Comparison of ENCODE assay signal across 7 cellular contexts in genomic region chr12:75657354-75657753, GRCh38.
DNase-seq lines count a peak whose midpoint lies in the region; ATAC-seq and TF ChIP-seq lines count a peak whose summit lies in the region.
"Not testable (repeated sequence)": the region's sequence is repeated elsewhere in the genome, so short reads cannot be mapped to it uniquely, and the experiment has no call there.

No MANE protein-coding gene starts in this region.

- H3K9me3 ChIP-seq in PC-3 (ENCODE audit: low read length); SK-N-SH; fibroblast of lung (ENCODE audit: control insufficient read depth, insufficient read depth, low read depth, low read length); liver (ENCODE audit: control insufficient read depth in 4 of 4, low read length in 3 of 4); trophoblast cell (ENCODE audit: insufficient read depth, low read depth, low read length): not testable (repeated sequence)

- H2AK5ac ChIP-seq in trophoblast cell (ENCODE audit: low read length), result not testable (repeated sequence)

- WGBS in SK-N-SH (ENCODE audit: low lambda C conversion rate), result 97% methylated on average over 6 of the region's 6 CpGs
- 65% methylated on average over 6 of the region's 6 CpGs for whole genome bisulfite sequencing in liver
- no CpG with 5 or more reads among the region's 6 CpGs for WGBS in trophoblast cell (ENCODE audit: extremely low coverage, insufficient coverage, insufficient read length)

- H3K36me3 ChIP-seq in PC-3 (ENCODE audit: low read depth, low read length); SK-N-SH (replicated peaks in 1 of 2; ENCODE audit: control insufficient read depth in 1 of 2, insufficient read depth in 2 of 2, low read length in 1 of 2); fibroblast of lung (ENCODE audit: control insufficient read depth, insufficient read depth, low read length); liver (ENCODE audit: control insufficient read depth in 4 of 4, insufficient read depth in 3 of 4, low read depth in 1 of 4, low read length in 3 of 4); trophoblast cell (ENCODE audit: control insufficient read depth in 1 of 2, insufficient read depth in 2 of 2, low read length in 2 of 2): not testable (repeated sequence)

- H3K36me3 Mint-ChIP-seq in Calu3 (ENCODE audit: insufficient read depth, unreplicated experiment), result peaks cover 24% of the 10 kb centered on the region

- H3K79me1 ChIP-seq in trophoblast cell (ENCODE audit: low read length), result not testable (repeated sequence)

- H3K9me3 Mint-ChIP-seq in Calu3 (ENCODE audit: low read depth, unreplicated experiment), result peaks cover 10% of the 10 kb centered on the region

- H3K9ac ChIP-seq in PC-3 (ENCODE audit: low read length); fibroblast of lung (ENCODE audit: insufficient read depth, low read length); liver (ENCODE audit: low read depth in 1 of 2, low read length in 2 of 2); trophoblast cell (ENCODE audit: low read length): not testable (repeated sequence)
- H3K9ac ChIP-seq in SK-N-SH, result peak overlapping the region; percentile 28

- H3K4me3 Mint-ChIP-seq in Calu3 (ENCODE audit: low read depth, unreplicated experiment), result not testable (repeated sequence)

- H3K27me3 ChIP-seq in PC-3 (ENCODE audit: low read length); SK-N-SH (ENCODE audit: insufficient read depth); fibroblast of lung (ENCODE audit: control insufficient read depth, insufficient read depth, low read length); liver (ENCODE audit: control insufficient read depth in 4 of 4, insufficient read depth in 4 of 4, low read length in 3 of 4); trophoblast cell (ENCODE audit: insufficient read depth, low read length): not testable (repeated sequence)

- intact Hi-C loops in Calu3 (cut with micrococcal nuclease; ENCODE audit: unreplicated experiment) (loop anchor here (2.0 kb wide), 1 partner anchor 17 kb away; no protein-coding TSS in a partner anchor), PC-3 (cut with micrococcal nuclease) (loop anchor here (5.0 kb wide), 1 partner anchor 295 kb away; no protein-coding TSS in a partner anchor)

- H3K4me3 ChIP-seq in PC-3 (ENCODE audit: low read length); SK-N-SH (ENCODE audit: low read depth in 2 of 2, low read length in 1 of 2); cardiac fibroblast (replicated peaks in 1 of 2; ENCODE audit: low read depth in 2 of 2, low read length in 2 of 2); fibroblast of lung (replicated peaks in 1 of 4; ENCODE audit: control extremely low read depth in 1 of 4, insufficient read depth in 1 of 4, low read depth in 3 of 4, low read length in 4 of 4); liver (ENCODE audit: low read depth in 1 of 3, low read length in 3 of 3); trophoblast cell (ENCODE audit: low read depth, low read length): not testable (repeated sequence)

- TF ChIP-seq EP300 in SK-N-SH (IDR thresholded peaks at IDR 0.05; ENCODE audit: borderline replicate concordance in 1 of 2, low read depth in 1 of 2, low read length in 1 of 2), result not testable (repeated sequence)

- H2BK12ac ChIP-seq in trophoblast cell (ENCODE audit: low read length), result peak overlapping the region; percentile 89

- peak; percentile 76 for DNase-seq in Calu3
- not testable (repeated sequence) for DNase-seq in PC-3; SK-N-SH; fibroblast of lung (ENCODE audit: low read depth in 2 of 2)
- DNase-seq in cardiac fibroblast (ENCODE audit: low read depth in 2 of 2), result peak; percentile 26 to 38
- DNase-seq in trophoblast cell, result peak; percentile 30 to 71

- H3K4me2 ChIP-seq in PC-3 (ENCODE audit: low read length), result 0 out of 2 replicates have a peak overlapping the region, but pooled peaks have one; percentile 10
- not testable (repeated sequence) for H3K4me2 ChIP-seq in SK-N-SH; fibroblast of lung (ENCODE audit: extremely low read depth, insufficient read depth, low read length); trophoblast cell (ENCODE audit: low read length)

- H3K14ac ChIP-seq in trophoblast cell (ENCODE audit: low read length), result peak overlapping the region; percentile 40

- POLR2A ChIA-PET in PC-3 (lab: Charles Lee; ENCODE audit: unreplicated experiment); SK-N-SH (lab: Yijun Ruan, JAX): not testable (repeated sequence)

- ATAC-seq in PC-3, result not testable (repeated sequence)

- BruUV-seq in Calu3 (replicated peaks; lab: Mats Ljungman, UMichigan); PC-3 (replicated peaks; lab: Mats Ljungman, UMichigan): not testable (repeated sequence)

- H3F3A ChIP-seq in PC-3 (ENCODE audit: low read length, unreplicated experiment) (peaks cover 16% of the 10 kb centered on the region), SK-N-SH (replicated peaks; ENCODE audit: insufficient read depth) (peaks cover 52% of the 10 kb centered on the region)

- H3K18ac ChIP-seq in trophoblast cell (ENCODE audit: low read length), result not testable (repeated sequence)

- not testable (repeated sequence) for TF ChIP-seq RAD21 in SK-N-SH (IDR thresholded peaks at IDR 0.05; ENCODE audit: low read length)
- TF ChIP-seq RAD21 in liver (IDR thresholded peaks at IDR 0.05), result peak in 1 of 2 donors; percentile 5

- CTCF ChIA-PET in Calu3 (lab: Charles Lee), result interaction anchor here (1.1 kb wide), 1 partner anchor 16 kb away, joined by 6 read pairs; no protein-coding TSS in a partner anchor
- CTCF ChIA-PET in PC-3 (lab: Charles Lee); SK-N-SH (lab: Yijun Ruan, JAX): not testable (repeated sequence)

- H3K27ac ChIP-seq in PC-3 (ENCODE audit: low read length) (peak overlapping the region; percentile 95), SK-N-SH (ENCODE audit: low read depth in 2 of 2, low read length in 1 of 2) (peak overlapping the region in 1 of 2 experiments; percentile 98; a peak in 3 of 4 replicates), fibroblast of lung (ENCODE audit: insufficient read depth, low read length) (peak overlapping the region; percentile 51)
- H3K27ac ChIP-seq in liver (ENCODE audit: low read depth in 1 of 2, low read length in 2 of 2); trophoblast cell (ENCODE audit: low read depth, low read length): not testable (repeated sequence)

- not testable (repeated sequence) for H3K79me2 ChIP-seq in PC-3 (ENCODE audit: low read length); SK-N-SH (ENCODE audit: insufficient read depth); fibroblast of lung (ENCODE audit: control insufficient read depth, insufficient read depth, low read length); trophoblast cell (ENCODE audit: control insufficient read depth, insufficient read depth, low read length, poor library complexity)

- H3K23ac ChIP-seq in trophoblast cell (ENCODE audit: low read length), result not testable (repeated sequence)

- H4K20me1 ChIP-seq in PC-3 (ENCODE audit: low read length); SK-N-SH (ENCODE audit: insufficient read depth); fibroblast of lung (ENCODE audit: control insufficient read depth, extremely low read depth, insufficient read depth, low read length): not testable (repeated sequence)

- H3K27me3 Mint-ChIP-seq in Calu3 (ENCODE audit: unreplicated experiment), result not testable (repeated sequence)

- not testable (repeated sequence) for H3K4ac ChIP-seq in trophoblast cell (ENCODE audit: low read depth, low read length)

- H2AFZ ChIP-seq in PC-3 (ENCODE audit: low read length); SK-N-SH (ENCODE audit: low read depth); fibroblast of lung (ENCODE audit: low read length); trophoblast cell (ENCODE audit: insufficient read depth, low read length, poor library complexity): not testable (repeated sequence)

- not testable (repeated sequence) for H3K9me2 ChIP-seq in PC-3 (replicated peaks; ENCODE audit: low read length); SK-N-SH

- not testable (repeated sequence) for H2BK120ac ChIP-seq in trophoblast cell (ENCODE audit: insufficient read depth, low read length, poor library complexity)

- not testable (repeated sequence) for TF ChIP-seq CTCF in Calu3 (IDR thresholded peaks at IDR 0.05; ENCODE audit: unreplicated experiment); PC-3 (conservative IDR thresholded peaks at IDR 0.05; ENCODE audit: low read depth, low read length); SK-N-SH (IDR thresholded peaks at IDR 0.05); cardiac fibroblast (IDR thresholded peaks at IDR 0.05; ENCODE audit: low read depth, low read length); fibroblast of lung (conservative IDR thresholded peaks at IDR 0.05 in 1 of 2, IDR thresholded peaks at IDR 0.05 in 1 of 2; ENCODE audit: low read depth in 1 of 2, low read length in 2 of 2); liver (IDR thresholded peaks at IDR 0.05; ENCODE audit: low read depth, low read length, missing input control)

- not testable (repeated sequence) for H2BK5ac ChIP-seq in trophoblast cell (ENCODE audit: low read depth, low read length, poor library complexity)

- H3K4me1 Mint-ChIP-seq in Calu3 (ENCODE audit: low read depth, unreplicated experiment), result peaks cover 40% of the 10 kb centered on the region

- H4K91ac ChIP-seq in trophoblast cell (ENCODE audit: low read depth, low read length), result peak overlapping the region; percentile 71

- H4K12ac ChIP-seq in trophoblast cell (ENCODE audit: low read depth, low read length), result not testable (repeated sequence)

- peaks cover 63% of the 10 kb centered on the region for H3K4me1 ChIP-seq in PC-3 (ENCODE audit: insufficient read depth, low read length)
- peaks cover 0 to 45% of the 10 kb centered on the region in 2 experiments; a peak in 3 of 4 replicates for H3K4me1 ChIP-seq in SK-N-SH (ENCODE audit: control insufficient read depth in 1 of 2, insufficient read depth in 2 of 2, low read depth in 1 of 2, low read length in 1 of 2)
- H3K4me1 ChIP-seq in fibroblast of lung (ENCODE audit: control insufficient read depth, extremely low read depth, insufficient read depth, low read length), result peaks cover 21% of the 10 kb centered on the region
- H3K4me1 ChIP-seq in liver (ENCODE audit: control insufficient read depth in 4 of 4, insufficient read depth in 4 of 4, low read length in 3 of 4), result not testable (repeated sequence)
- H3K4me1 ChIP-seq in trophoblast cell (ENCODE audit: control insufficient read depth in 1 of 2, insufficient read depth in 2 of 2, low read length in 2 of 2), result peaks cover 8 to 11% of the 10 kb centered on the region in 2 experiments

- not testable (repeated sequence) for H4K8ac ChIP-seq in trophoblast cell (ENCODE audit: low read depth, low read length)

- H3K27ac Mint-ChIP-seq in Calu3 (ENCODE audit: unreplicated experiment), result not testable (repeated sequence)
